Comparison of ENCODE assay signal across 9 cellular contexts in the genomic region with DNA sequence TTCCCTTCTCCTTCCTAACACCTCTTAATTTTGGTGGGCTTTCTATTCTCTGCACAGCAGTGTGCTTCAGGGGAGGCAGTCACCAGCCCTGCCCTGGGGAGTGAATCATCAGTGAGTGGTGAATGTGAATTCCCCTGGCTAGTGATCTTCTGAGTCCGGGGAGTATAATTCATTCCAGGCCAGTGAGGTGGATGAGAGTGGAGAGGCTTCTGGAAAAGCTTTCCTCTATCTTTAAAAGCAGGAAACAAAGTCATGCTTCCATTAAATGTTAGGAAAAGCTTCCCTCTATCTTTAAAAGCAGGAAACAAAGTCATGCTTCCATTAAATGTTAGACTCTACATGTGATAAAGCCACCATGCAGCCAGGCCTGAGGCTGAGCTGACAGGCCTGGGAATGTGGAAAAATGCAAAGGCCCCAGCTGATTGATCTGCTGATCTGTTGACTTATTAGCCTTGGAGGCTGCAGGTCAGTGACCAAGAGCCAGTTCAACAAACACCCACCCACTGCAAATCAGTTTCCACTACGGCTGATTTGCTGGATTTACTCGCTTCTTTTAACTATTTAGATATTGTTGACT. TPM values are rescaled to one million over a fixed set of nuclear protein-coding genes. Genes with fewer than 3 reads are reported as not detected.
DNase-seq lines count a peak whose midpoint lies in the region; ATAC-seq and TF ChIP-seq lines count a peak whose summit lies in the region.
"Had no signal": no experiment of that assay in that cellular context is flagged by ENCODE, and none has a peak within 500 bp of the region (broad histone marks: within the 10 kb centered on the region; RNA-seq: fewer than 3 reads in every experiment).

No MANE protein-coding gene starts in this region.

- H3K27ac ChIP-seq in Karpas-422 (ENCODE audit: low read length) = peak overlapping the region; percentile 94
- peak overlapping the region; percentile 99 for H3K27ac ChIP-seq in mammary epithelial cell (ENCODE audit: insufficient read depth, low read depth, low read length)
- H3K27ac ChIP-seq in coronary artery = peak overlapping the region in 1 of 2 donors; percentile 38
- H3K27ac ChIP-seq in heart right ventricle = peak overlapping the region in 4 of 10 donors; percentile 7 to 98 (median 71)

- intact Hi-C loops in mammary epithelial cell (cut with micrococcal nuclease) (no loop called here), heart right ventricle (cut with DNase I) (no loop called here)

- H3K4me2 ChIP-seq in Karpas-422 (ENCODE audit: low read depth, low read length, poor library complexity, severe bottlenecking) (peak overlapping the region; percentile 12), mammary epithelial cell (ENCODE audit: insufficient read depth, low read depth, low read length) (peak overlapping the region; percentile 23)

- in situ Hi-C loops in mammary epithelial cell (cut with MboI; ENCODE audit: low sequenced_read_pairs in 2 of 2) = no loop called here

- dilution Hi-C loops in mammary epithelial cell (cut with HindIII; ENCODE audit: low sequenced_read_pairs) = no loop called here

- peaks cover 19% of the 10 kb centered on the region for H3K4me1 ChIP-seq in BE2C
- H3K4me1 ChIP-seq in Karpas-422 (ENCODE audit: low read length) = peaks cover 91% of the 10 kb centered on the region
- H3K4me1 ChIP-seq in mammary epithelial cell (ENCODE audit: insufficient read depth, low read length) = peaks cover 56% of the 10 kb centered on the region
- peaks cover 0 to 68% (median 36%) of the 10 kb centered on the region in 9 donors for H3K4me1 ChIP-seq in heart right ventricle

- H3K36me3 ChIP-seq in BE2C (no peaks in the 10 kb centered on the region), Karpas-422 (ENCODE audit: insufficient read depth, low read length) (no peaks in the 10 kb centered on the region), mammary epithelial cell (ENCODE audit: insufficient read depth, low read length) (no peaks in the 10 kb centered on the region), heart right ventricle (no peaks in the 10 kb centered on the region)

- ATAC-seq in HG03108 (IDR thresholded peaks at IDR 0.05; ENCODE audit: unreplicated experiment) (no peak), GM21390 (IDR thresholded peaks at IDR 0.05; ENCODE audit: unreplicated experiment) (no peak), heart right ventricle (no peak)

- H3K4me3 ChIP-seq in BE2C (ENCODE audit: low read depth, low read length) (no peak overlapping the region), Karpas-422 (ENCODE audit: low read length) (no peak overlapping the region), mammary epithelial cell (replicated peaks in 1 of 3; ENCODE audit: insufficient read depth in 1 of 3, low read depth in 2 of 3, low read length in 3 of 3) (no peak overlapping the region), coronary artery (no peak overlapping the region), heart right ventricle (no peak overlapping the region)

- H3K9ac ChIP-seq in Karpas-422 (ENCODE audit: low read length) = 0 out of 2 replicates have a peak overlapping the region, but pooled peaks have one; percentile 19
- H3K9ac ChIP-seq in mammary epithelial cell (ENCODE audit: insufficient read depth, low read length) = peak overlapping the region; percentile 69

- DNase-seq in BE2C (peak; percentile 50), Karpas-422 (peak; percentile 58), mammary epithelial cell (peak; percentile 95), myocyte (ENCODE audit: low read depth) (peak; percentile 81), coronary artery (ENCODE audit: low spot score) (no peak), heart right ventricle (no peak)
- DNase-seq: NCI-H1092 treated with DMSO at 0.1 percent for 48 hours had no signal

- H4K20me1 ChIP-seq in Karpas-422 (ENCODE audit: insufficient read depth, low read depth, low read length) (no peaks in the 10 kb centered on the region), mammary epithelial cell (ENCODE audit: insufficient read depth, low read length) (no peaks in the 10 kb centered on the region)

- CTCF ChIA-PET in mammary epithelial cell (lab: Charles Lee; ENCODE audit: low non-redundant PET) = no interaction called here

- H3K9me2 ChIP-seq in Karpas-422 (replicated peaks; ENCODE audit: insufficient read depth, low read length) = no peaks in the 10 kb centered on the region

- TF ChIP-seq CTCF in BE2C (IDR thresholded peaks at IDR 0.05; ENCODE audit: low read depth, low read length) (no peak), mammary epithelial cell (conservative IDR thresholded peaks at IDR 0.05 in 1 of 2, IDR thresholded peaks at IDR 0.05 in 1 of 2; ENCODE audit: extremely low read depth in 1 of 2, insufficient read depth in 1 of 2, low read depth in 1 of 2, low read length in 2 of 2) (no peak), coronary artery (IDR thresholded peaks at IDR 0.05) (no peak), heart right ventricle (IDR thresholded peaks at IDR 0.05) (no peak)

- peak overlapping the region; percentile 40 for H2AFZ ChIP-seq in Karpas-422 (ENCODE audit: low read length)
- no peak overlapping the region for H2AFZ ChIP-seq in mammary epithelial cell (ENCODE audit: low read depth, low read length)

- no peaks in the 10 kb centered on the region for H3K79me2 ChIP-seq in Karpas-422 (ENCODE audit: low read length)
- peaks cover 15% of the 10 kb centered on the region for H3K79me2 ChIP-seq in mammary epithelial cell (ENCODE audit: insufficient read depth, low read length)

- no peaks in the 10 kb centered on the region for H3K27me3 ChIP-seq in BE2C
- no peaks in the 10 kb centered on the region for H3K27me3 ChIP-seq in Karpas-422 (ENCODE audit: low read length)
- no peaks in the 10 kb centered on the region for H3K27me3 ChIP-seq in mammary epithelial cell (ENCODE audit: insufficient read depth, low read length)
- H3K27me3 ChIP-seq in heart right ventricle = no peaks in the 10 kb centered on the region

- BruUV-seq in mammary epithelial cell (replicated peaks; lab: Mats Ljungman, UMichigan) = TSS peak; percentile 4

- 60% methylated on average over 3 of the region's 3 CpGs for WGBS in mammary epithelial cell (ENCODE audit: low coverage, missing lambda C conversion rate)
- 74 to 83% methylated on average over 3 of the region's 3 CpGs for WGBS in heart right ventricle, 2 donors

- no peaks in the 10 kb centered on the region for H3K9me3 ChIP-seq in BE2C
- H3K9me3 ChIP-seq in Karpas-422 (ENCODE audit: low read length) = no peaks in the 10 kb centered on the region
- no peaks in the 10 kb centered on the region for H3K9me3 ChIP-seq in mammary epithelial cell (replicated peaks; ENCODE audit: insufficient read depth, low read length)
- no peaks in the 10 kb centered on the region for H3K9me3 ChIP-seq in heart right ventricle

RNA-seq across cellular contexts. Expression of gene ITGB1, which starts 25.4 kb away (rescaled TPM):
- polyA plus RNA-seq in BE2C (2012; ENCODE audit: insufficient read depth, insufficient read length, low read depth) = 164 TPM
- total RNA-seq in Karpas-422 (2014; rRNA removed; shearing (Covaris generic); ENCODE audit: low replicate concordance) = 526 and 559 TPM in 2 replicates
- total RNA-seq in mammary epithelial cell (1,000 to 10,000 TPM; 1,296 to 1,718 TPM), myocyte (954 and 1,245 TPM in 2 replicates), heart right ventricle (100 to 1,000 TPM; 503 to 713 (median 595) TPM)
- polyA plus RNA-seq in mammary epithelial cell (671 TPM), heart right ventricle (100 to 1,000 TPM; 169 to 828 TPM)
- polyA minus RNA-seq in mammary epithelial cell = 831 TPM
- polyA plus RNA-seq in myocyte (2012) = 869 TPM

Comparison
In these comparisons a context has a peak if more than half of its experiments do, and no peak if none do; other contexts are left out.
1. DNase-seq: peak in BE2C (single experiment), Karpas-422 (single experiment), mammary epithelial cell (single experiment) and myocyte (single experiment); none in coronary artery (single experiment) and heart right ventricle (0 of 2).